ENCODE assay signal across 1 cellular context in the genomic region with DNA sequence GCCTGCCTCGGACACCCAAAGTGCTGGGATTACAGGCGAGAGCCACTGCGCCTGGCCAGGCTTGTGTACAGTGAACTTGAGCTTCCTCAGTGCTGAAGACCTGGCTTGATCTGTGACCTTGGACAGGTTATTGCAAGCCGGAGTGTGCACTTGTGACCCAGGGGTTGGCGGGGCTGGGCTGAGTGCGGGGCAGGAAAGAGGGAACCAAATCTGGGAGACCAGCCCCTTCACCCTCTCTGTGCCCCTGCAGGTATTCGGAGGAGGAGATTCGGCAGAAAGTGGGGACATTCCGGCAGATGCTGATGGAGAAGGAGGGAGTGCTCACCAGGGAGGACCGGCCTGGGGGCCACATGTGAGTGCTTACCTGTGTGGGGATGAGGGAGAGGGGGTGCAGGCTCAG.
TF ChIP-seq lines count a peak whose summit lies in the region.

No MANE protein-coding gene starts in this region.

TF ChIP-seq in HepG2, 621 proteins besides CTCF, POLR2A, EP300 and RAD21 (continued from another document and continues in another):
- TF ChIP-seq PRDM15 (CRISPR knock-in tag; IDR thresholded peaks at IDR 0.05) (no peak), RNF2 (conservative IDR thresholded peaks at IDR 0.05; ENCODE audit: low read depth) (no peak), YY1 (IDR thresholded peaks at IDR 0.05; ENCODE audit: insufficient read depth, insufficient replicate concordance, low read depth, low read length) (peak; percentile 31), ZFP1 (CRISPR knock-in tag; IDR thresholded peaks at IDR 0.05) (no peak), ELF4 (CRISPR knock-in tag; IDR thresholded peaks at IDR 0.05; ENCODE audit: borderline replicate concordance) (no peak), ZNF569 (CRISPR knock-in tag; IDR thresholded peaks at IDR 0.05; ENCODE audit: borderline replicate concordance) (no peak), ZFX (CRISPR knock-in tag; IDR thresholded peaks at IDR 0.05; ENCODE audit: low read depth) (peak; percentile 64), GABPB1 (CRISPR knock-in tag; IDR thresholded peaks at IDR 0.05) (no peak), TFE3 (CRISPR knock-in tag; IDR thresholded peaks at IDR 0.05) (peak; percentile 28; the same call in 1 of the 2 replicates), ELF1 (CRISPR knock-in tag; IDR thresholded peaks at IDR 0.05) (0 out of 2 replicates have a peak, but pooled peaks have one; percentile 39), KLF6 (CRISPR knock-in tag; IDR thresholded peaks at IDR 0.05) (no peak), LCORL (IDR thresholded peaks at IDR 0.05) (no peak), LCORL (CRISPR knock-in tag; IDR thresholded peaks at IDR 0.05) (peak; percentile 71; the same call in 1 of the 2 replicates), ZNF704 (CRISPR knock-in tag; IDR thresholded peaks at IDR 0.05; ENCODE audit: borderline replicate concordance) (no peak), ISX (CRISPR knock-in tag; conservative IDR thresholded peaks at IDR 0.05) (no peak), UBTF (CRISPR knock-in tag; IDR thresholded peaks at IDR 0.05) (peak; percentile 40; the same call in 1 of the 2 replicates), HOXD1 (CRISPR knock-in tag; IDR thresholded peaks at IDR 0.05) (no peak), GPN1 (CRISPR knock-in tag; IDR thresholded peaks at IDR 0.05; ENCODE audit: borderline replicate concordance) (no peak), FOXJ3 (CRISPR knock-in tag; IDR thresholded peaks at IDR 0.05; ENCODE audit: borderline replicate concordance) (no peak), ADNP (CRISPR knock-in tag; IDR thresholded peaks at IDR 0.05) (no peak), SP2 (CRISPR knock-in tag; IDR thresholded peaks at IDR 0.05) (no peak), ZNF484 (CRISPR knock-in tag; IDR thresholded peaks at IDR 0.05; ENCODE audit: borderline replicate concordance, low read depth) (no peak), SRSF9 (IDR thresholded peaks at IDR 0.05; ENCODE audit: borderline replicate concordance, insufficient read depth, low read depth, low read length, poor library complexity, severe bottlenecking) (no peak), NFRKB (IDR thresholded peaks at IDR 0.05) (no peak), ZNF639 (CRISPR knock-in tag; conservative IDR thresholded peaks at IDR 0.05) (no peak), ZNF629 (CRISPR knock-in tag; conservative IDR thresholded peaks at IDR 0.05) (0 out of 2 replicates have a peak, but pooled peaks have one; percentile 31), FOSL2 (CRISPR knock-in tag; IDR thresholded peaks at IDR 0.05) (peak; percentile 53), HOXA5 (CRISPR knock-in tag; IDR thresholded peaks at IDR 0.05) (no peak), PPARG (CRISPR knock-in tag; conservative IDR thresholded peaks at IDR 0.05) (0 out of 2 replicates have a peak, but pooled peaks have one; percentile 13), MTA3 (CRISPR knock-in tag; IDR thresholded peaks at IDR 0.05) (no peak), ZNF652 (CRISPR knock-in tag; IDR thresholded peaks at IDR 0.05; ENCODE audit: borderline replicate concordance, low read depth) (no peak), ZNF44 (CRISPR knock-in tag; IDR thresholded peaks at IDR 0.05) (no peak), PHF8 (CRISPR knock-in tag; IDR thresholded peaks at IDR 0.05) (0 out of 2 replicates have a peak, but pooled peaks have one; percentile 21), TARDBP (CRISPR knock-in tag; IDR thresholded peaks at IDR 0.05) (peak; percentile 73; the same call in 1 of the 2 replicates), ATF7-NPFF (CRISPR knock-in tag; IDR thresholded peaks at IDR 0.05; ENCODE audit: low read depth) (no peak), PAWR (CRISPR knock-in tag; IDR thresholded peaks at IDR 0.05; ENCODE audit: borderline replicate concordance) (no peak), FOXA1 (IDR thresholded peaks at IDR 0.05) (no peak), FOXA1 (CRISPR knock-in tag; IDR thresholded peaks at IDR 0.05) (peak; percentile 87), ZKSCAN8 (CRISPR knock-in tag; IDR thresholded peaks at IDR 0.05; ENCODE audit: borderline replicate concordance) (no peak), MAF1 (CRISPR knock-in tag; IDR thresholded peaks at IDR 0.05; ENCODE audit: borderline replicate concordance) (no peak), MXD4 (CRISPR knock-in tag; IDR thresholded peaks at IDR 0.05) (no peak), JARID2 (CRISPR knock-in tag; IDR thresholded peaks at IDR 0.05; ENCODE audit: insufficient replicate concordance) (no peak), CREM (IDR thresholded peaks at IDR 0.05) (peak; percentile 38; the same call in 1 of the 2 replicates), CREM (CRISPR knock-in tag; IDR thresholded peaks at IDR 0.05) (no peak)
- TF ChIP-seq, protein P1, sequence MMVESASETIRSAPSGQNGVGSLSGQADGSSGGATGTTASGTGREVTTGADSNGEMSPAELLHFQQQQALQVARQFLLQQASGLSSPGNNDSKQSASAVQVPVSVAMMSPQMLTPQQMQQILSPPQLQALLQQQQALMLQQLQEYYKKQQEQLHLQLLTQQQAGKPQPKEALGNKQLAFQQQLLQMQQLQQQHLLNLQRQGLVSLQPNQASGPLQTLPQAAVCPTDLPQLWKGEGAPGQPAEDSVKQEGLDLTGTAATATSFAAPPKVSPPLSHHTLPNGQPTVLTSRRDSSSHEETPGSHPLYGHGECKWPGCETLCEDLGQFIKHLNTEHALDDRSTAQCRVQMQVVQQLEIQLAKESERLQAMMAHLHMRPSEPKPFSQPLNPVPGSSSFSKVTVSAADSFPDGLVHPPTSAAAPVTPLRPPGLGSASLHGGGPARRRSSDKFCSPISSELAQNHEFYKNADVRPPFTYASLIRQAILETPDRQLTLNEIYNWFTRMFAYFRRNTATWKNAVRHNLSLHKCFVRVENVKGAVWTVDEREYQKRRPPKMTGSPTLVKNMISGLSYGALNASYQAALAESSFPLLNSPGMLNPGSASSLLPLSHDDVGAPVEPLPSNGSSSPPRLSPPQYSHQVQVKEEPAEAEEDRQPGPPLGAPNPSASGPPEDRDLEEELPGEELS (CRISPR knock-in tag; IDR thresholded peaks at IDR 0.05): peak; percentile 70
- TF ChIP-seq, protein P2, sequence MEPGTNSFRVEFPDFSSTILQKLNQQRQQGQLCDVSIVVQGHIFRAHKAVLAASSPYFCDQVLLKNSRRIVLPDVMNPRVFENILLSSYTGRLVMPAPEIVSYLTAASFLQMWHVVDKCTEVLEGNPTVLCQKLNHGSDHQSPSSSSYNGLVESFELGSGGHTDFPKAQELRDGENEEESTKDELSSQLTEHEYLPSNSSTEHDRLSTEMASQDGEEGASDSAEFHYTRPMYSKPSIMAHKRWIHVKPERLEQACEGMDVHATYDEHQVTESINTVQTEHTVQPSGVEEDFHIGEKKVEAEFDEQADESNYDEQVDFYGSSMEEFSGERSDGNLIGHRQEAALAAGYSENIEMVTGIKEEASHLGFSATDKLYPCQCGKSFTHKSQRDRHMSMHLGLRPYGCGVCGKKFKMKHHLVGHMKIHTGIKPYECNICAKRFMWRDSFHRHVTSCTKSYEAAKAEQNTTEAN (CRISPR knock-in tag; conservative IDR thresholded peaks at IDR 0.05): no peak
- TF ChIP-seq, protein P3, sequence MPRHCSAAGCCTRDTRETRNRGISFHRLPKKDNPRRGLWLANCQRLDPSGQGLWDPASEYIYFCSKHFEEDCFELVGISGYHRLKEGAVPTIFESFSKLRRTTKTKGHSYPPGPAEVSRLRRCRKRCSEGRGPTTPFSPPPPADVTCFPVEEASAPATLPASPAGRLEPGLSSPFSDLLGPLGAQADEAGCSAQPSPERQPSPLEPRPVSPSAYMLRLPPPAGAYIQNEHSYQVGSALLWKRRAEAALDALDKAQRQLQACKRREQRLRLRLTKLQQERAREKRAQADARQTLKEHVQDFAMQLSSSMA (CRISPR knock-in tag; IDR thresholded peaks at IDR 0.05): no peak
- TF ChIP-seq, protein P4, sequence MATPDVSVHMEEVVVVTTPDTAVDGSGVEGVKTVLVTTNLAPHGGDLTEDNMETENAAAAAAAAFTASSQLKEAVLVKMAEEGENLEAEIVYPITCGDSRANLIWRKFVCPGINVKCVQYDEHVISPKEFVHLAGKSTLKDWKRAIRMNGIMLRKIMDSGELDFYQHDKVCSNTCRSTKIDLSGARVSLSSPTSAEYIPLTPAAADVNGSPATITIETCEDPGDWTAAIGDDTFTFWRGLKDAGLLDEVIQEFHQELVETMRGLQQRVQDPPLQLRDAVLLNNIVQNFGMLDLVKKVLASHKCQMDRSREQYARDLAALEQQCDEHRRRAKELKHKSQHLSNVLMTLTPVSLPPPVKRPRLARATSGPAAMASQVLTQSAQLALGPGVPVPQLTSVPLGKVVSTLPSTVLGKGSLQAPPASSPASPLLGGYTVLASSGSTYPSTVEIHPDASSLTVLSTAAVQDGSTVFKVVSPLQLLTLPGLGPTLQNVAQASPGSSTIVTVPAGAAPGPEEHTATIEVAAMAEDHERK (CRISPR knock-in tag; IDR thresholded peaks at IDR 0.05; ENCODE audit: low read depth): no peak
- TF ChIP-seq, protein P5, sequence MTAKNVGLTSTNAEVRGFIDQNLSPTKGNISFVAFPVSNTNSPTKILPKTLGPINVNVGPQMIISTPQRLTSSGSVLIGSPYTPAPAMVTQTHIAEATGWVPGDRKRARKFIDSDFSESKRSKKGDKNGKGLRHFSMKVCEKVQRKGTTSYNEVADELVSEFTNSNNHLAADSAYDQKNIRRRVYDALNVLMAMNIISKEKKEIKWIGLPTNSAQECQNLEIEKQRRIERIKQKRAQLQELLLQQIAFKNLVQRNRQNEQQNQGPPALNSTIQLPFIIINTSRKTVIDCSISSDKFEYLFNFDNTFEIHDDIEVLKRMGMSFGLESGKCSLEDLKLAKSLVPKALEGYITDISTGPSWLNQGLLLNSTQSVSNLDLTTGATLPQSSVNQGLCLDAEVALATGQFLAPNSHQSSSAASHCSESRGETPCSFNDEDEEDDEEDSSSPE (CRISPR knock-in tag; IDR thresholded peaks at IDR 0.05): no peak
